Comparison of ENCODE assay signal across 13 cellular contexts in the genomic region with DNA sequence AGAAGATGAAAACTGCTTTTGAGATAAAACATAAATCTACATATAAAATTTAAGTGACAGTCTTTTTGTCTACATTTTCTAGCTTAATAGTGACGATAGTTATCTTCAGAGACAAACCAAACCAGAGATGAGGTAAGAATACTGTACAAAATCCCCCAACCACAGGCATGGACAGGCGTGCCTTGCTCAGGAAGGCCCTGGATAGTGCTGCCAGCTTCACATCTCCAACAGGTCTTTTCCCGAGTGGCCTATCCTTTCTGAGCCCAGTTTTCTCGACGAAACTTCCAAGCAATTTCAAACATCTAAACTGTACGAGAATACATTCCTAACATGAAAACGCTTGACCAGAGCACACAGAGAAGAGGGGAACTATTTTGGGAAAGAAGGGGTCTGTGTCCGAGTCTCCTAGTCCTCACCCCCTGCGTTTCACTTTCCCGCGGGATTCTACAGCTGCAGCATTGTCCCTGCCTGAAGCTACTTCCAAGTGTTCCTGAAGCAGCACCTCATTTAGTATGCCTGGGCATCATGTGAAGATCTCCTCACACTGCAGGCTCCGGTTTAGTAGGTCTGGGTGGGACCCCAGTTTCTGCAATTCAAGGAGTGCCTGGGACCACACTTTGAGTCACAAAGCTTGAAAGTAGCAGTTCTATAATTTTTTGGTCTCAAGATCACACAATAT. TPM values are rescaled to one million over a fixed set of nuclear protein-coding genes. Genes with fewer than 3 reads are reported as not detected.
DNase-seq lines count a peak whose midpoint lies in the region; ATAC-seq and TF ChIP-seq lines count a peak whose summit lies in the region.
"Had no signal": no experiment of that assay in that cellular context is flagged by ENCODE, and none has a peak within 500 bp of the region (broad histone marks: within the 10 kb centered on the region; RNA-seq: fewer than 3 reads in every experiment).

No MANE protein-coding gene starts in this region.

- TF ChIP-seq CTCF in RWPE1 (conservative IDR thresholded peaks at IDR 0.05; ENCODE audit: low read depth) (no peak), esophagus muscularis mucosa (IDR thresholded peaks at IDR 0.05) (no peak), neutrophil (IDR thresholded peaks at IDR 0.05) (no peak), Peyer's patch (IDR thresholded peaks at IDR 0.05) (no peak), mucosa of descending colon (IDR thresholded peaks at IDR 0.05) (no peak)

- peak overlapping the region; percentile 49 for H3K27ac ChIP-seq in ACC112 (ENCODE audit: low read depth, low read length)
- peak overlapping the region; percentile 53 for H3K27ac ChIP-seq in RWPE1
- H3K27ac ChIP-seq in esophagus muscularis mucosa (replicated peaks in 1 of 4), result peak overlapping the region; percentile 71 to 75 (median 73)
- H3K27ac ChIP-seq in neutrophil, result peak overlapping the region; percentile 59
- H3K27ac ChIP-seq in Peyer's patch, result peak overlapping the region in 2 of 4 donors; percentile 27 to 38

- H3K27me3 ChIP-seq in ACC112 (ENCODE audit: insufficient read depth, low read length) (no peaks in the 10 kb centered on the region), esophagus muscularis mucosa (no peaks in the 10 kb centered on the region), neutrophil (no peaks in the 10 kb centered on the region), Peyer's patch (no peaks in the 10 kb centered on the region)

- TF ChIP-seq EP300 in esophagus muscularis mucosa (IDR thresholded peaks at IDR 0.05), result no peak

- H3K36me3 ChIP-seq in ACC112 (ENCODE audit: insufficient read depth, low read length) (peaks cover 10% of the 10 kb centered on the region), esophagus muscularis mucosa (peaks cover 0 to 22% (median 3%) of the 10 kb centered on the region in 4 donors), neutrophil (peaks cover 39% of the 10 kb centered on the region), Peyer's patch (peaks cover 0 to 17% (median 0%) of the 10 kb centered on the region in 3 donors), mucosa of descending colon (ENCODE audit: low read depth) (no peaks in the 10 kb centered on the region)

- H3K9me3 ChIP-seq in esophagus muscularis mucosa (no peaks in the 10 kb centered on the region), neutrophil (no peaks in the 10 kb centered on the region), Peyer's patch (no peaks in the 10 kb centered on the region), mucosa of descending colon (no peaks in the 10 kb centered on the region)

- POLR2A ChIA-PET in RWPE1 (lab: Yijun Ruan, JAX; ENCODE audit: low non-redundant PET), result interaction anchor here (1.2 kb wide), 1 partner anchor 38 kb away, joined by 3 read pairs; a partner anchor contains a TSS

- no peak for TF ChIP-seq POLR2A in esophagus muscularis mucosa (IDR thresholded peaks at IDR 0.05; ENCODE audit: low read depth)
- no peak for TF ChIP-seq POLR2A in Peyer's patch (IDR thresholded peaks at IDR 0.05)
- no peak for TF ChIP-seq POLR2A in erythroblast (IDR thresholded peaks at IDR 0.05; ENCODE audit: low read length)

- H3K79me2 ChIP-seq in ACC112 (ENCODE audit: control insufficient read depth, insufficient read depth, low read length, unreplicated experiment), result peaks cover 83% of the 10 kb centered on the region

- WGBS in esophagus muscularis mucosa, result 37% methylated on average over 11 of the region's 12 CpGs

- peak overlapping the region; percentile 19; the same call in 1 of the 2 replicates for H3K4me3 ChIP-seq in ACC112 (ENCODE audit: low read depth, low read length)
- peak overlapping the region in 3 of 4 donors; percentile 15 to 29 (median 15) for H3K4me3 ChIP-seq in esophagus muscularis mucosa
- H3K4me3 ChIP-seq in neutrophil (ENCODE audit: low read depth in 1 of 2, low read length in 1 of 2), result no peak overlapping the region
- no peak overlapping the region for H3K4me3 ChIP-seq in Peyer's patch
- H3K4me3 ChIP-seq in mucosa of descending colon, result no peak overlapping the region

- ATAC-seq in mucosa of descending colon, result no peak
- ATAC-seq: HCT116 had no signal

- intact Hi-C loops in esophagus muscularis mucosa (cut with DNase I), result loop anchor here (5.0 kb wide), 1 partner anchor 41 kb away; no protein-coding TSS in a partner anchor
- intact Hi-C loops in mucosa of descending colon (cut with DNase I, micrococcal nuclease), result no loop called here

- CTCF ChIA-PET in RWPE1 (lab: Yijun Ruan, JAX), result interaction anchor here (0.6 kb wide), 1 partner anchor 600 kb away, joined by 3 read pairs; no protein-coding TSS in a partner anchor

- H3K4me1 ChIP-seq in ACC112 (ENCODE audit: control insufficient read depth, insufficient read depth, low read length, unreplicated experiment), result peaks cover 65% of the 10 kb centered on the region
- peaks cover 37 to 96% (median 92%) of the 10 kb centered on the region in 4 donors for H3K4me1 ChIP-seq in esophagus muscularis mucosa
- peaks cover 0 to 6% of the 10 kb centered on the region in 2 experiments for H3K4me1 ChIP-seq in neutrophil (ENCODE audit: control insufficient read depth in 1 of 2, insufficient read depth in 1 of 2, low read depth in 1 of 2, low read length in 1 of 2)
- peaks cover 0 to 44% (median 8%) of the 10 kb centered on the region in 4 donors for H3K4me1 ChIP-seq in Peyer's patch
- H3K4me1 ChIP-seq in mucosa of descending colon (ENCODE audit: low read depth), result peaks cover 8% of the 10 kb centered on the region

- H2AFZ ChIP-seq in ACC112 (ENCODE audit: low read length, unreplicated experiment), result no peak overlapping the region

- DNase-seq in RWPE1 (ENCODE audit: low spot score) (no peak), esophagus muscularis mucosa (ENCODE audit: extremely low spot score) (no peak), Peyer's patch (no peak), erythroblast (lab: John Stamatoyannopoulos, UW) (no peak), mucosa of descending colon (no peak), NCI-H510A treated with DMSO at 0.1 percent for 48 hours (lab: John Stamatoyannopoulos, UW) (no peak)
- DNase-seq: activated T-cell treated with anti-CD3 and anti-CD28 coated beads, Interleukin-2, amount 50 U/mL, for 48 hours; effector CD4-positive, alpha-beta T cell; NCI-H1092; posterior cingulate gyrus had no signal

RNA-seq across cellular contexts. Expression of a gene that starts 37.8 kb away (rescaled TPM):
- total RNA-seq in esophagus muscularis mucosa, result 10 to 100 TPM; 54.2 to 79.6 (median 69.2) TPM
- 10 to 100 TPM; 49.5 to 72.0 (median 63.6) TPM for total RNA-seq in Peyer's patch
- total RNA-seq in mucosa of descending colon, result 10 to 100 TPM; 69.0 to 95.5 (median 92.2) TPM

Comparison
In these comparisons a context has a peak if more than half of its experiments do, and no peak if none do; other contexts are left out.
1. H3K4me3 ChIP-seq: peak in ACC112 (single experiment) and esophagus muscularis mucosa (3 of 4); none in neutrophil (0 of 2), Peyer's patch (0 of 4) and mucosa of descending colon (single experiment).